In the genomic region with DNA sequence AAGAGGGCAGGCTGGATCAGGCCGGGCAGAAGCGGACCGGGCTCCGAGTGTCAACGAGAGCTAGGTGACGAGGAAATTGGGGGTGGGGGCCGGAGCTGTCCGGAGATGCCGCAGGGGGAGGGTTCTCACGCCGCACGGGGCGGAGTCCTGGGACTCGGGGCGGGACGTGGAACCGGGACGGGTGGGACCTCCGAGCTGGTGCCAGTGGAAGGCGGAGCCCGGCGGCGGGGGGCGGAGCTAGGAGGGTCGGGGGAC, we compare ENCODE assay signal across 6 cellular contexts. TPM values are rescaled to one million over a fixed set of nuclear protein-coding genes. Genes with fewer than 3 reads are reported as not detected.
A peak's percentile ranks its signal among the peaks of the same experiment; 100 is the strongest.
DNase-seq lines count a peak whose midpoint lies in the region; TF ChIP-seq lines count a peak whose summit lies in the region.

No MANE protein-coding gene starts in this region.

- H3K27ac ChIP-seq in osteoblast (ENCODE audit: low read depth, low read length), result peak overlapping the region; percentile 96

- H3K9me3 ChIP-seq in osteoblast (ENCODE audit: low read depth, low read length), result no peaks in the 10 kb centered on the region

- H3K4me3 ChIP-seq in cardiac fibroblast (replicated peaks in 1 of 2; ENCODE audit: low read depth in 2 of 2, low read length in 2 of 2) (peak overlapping the region; percentile 66 to 78), osteoblast (ENCODE audit: insufficient read depth, low read length) (peak overlapping the region; percentile 87)

- peaks cover 20% of the 10 kb centered on the region for H3K36me3 ChIP-seq in osteoblast (ENCODE audit: insufficient read depth, low read length)

- peaks cover 40% of the 10 kb centered on the region for H3K79me2 ChIP-seq in osteoblast (ENCODE audit: insufficient read depth, low read length)

- peaks cover 9% of the 10 kb centered on the region for H4K20me1 ChIP-seq in osteoblast (ENCODE audit: insufficient read depth, low read length)

- DNase-seq in T-helper 1 cell (no peak), cardiac fibroblast (ENCODE audit: low read depth in 2 of 2) (peak in 1 of 2 donors; percentile 100), osteoblast (ENCODE audit: insufficient read length, low spot score, missing footprints) (no peak), NCI-H1417 (lab: John Stamatoyannopoulos, UW) (no peak), dermis blood vessel endothelial cell (no peak)

- peak overlapping the region; percentile 91 for H3K4me2 ChIP-seq in osteoblast (ENCODE audit: insufficient read depth, low read length)

- TF ChIP-seq CTCF in cardiac fibroblast (IDR thresholded peaks at IDR 0.05; ENCODE audit: low read depth, low read length) (no peak), osteoblast (IDR thresholded peaks at IDR 0.05; ENCODE audit: extremely low read depth, low read depth, low read length) (no peak)

- no peaks in the 10 kb centered on the region for H3K9me3 Mint-ChIP-seq in T-helper 1 cell treated with Interleukin-12 subunit alpha and Interleukin-12 subunit beta and Interleukin-4 antibody, amounts not matched to agents 30 μg/mL and 1 μg/mL, for 36 hours

- peaks cover 29% of the 10 kb centered on the region for H3K4me1 ChIP-seq in osteoblast (ENCODE audit: insufficient read depth, low read length)

- peak overlapping the region; percentile 70 for H2AFZ ChIP-seq in osteoblast (ENCODE audit: low read length)

- H3K36me3 Mint-ChIP-seq in T-helper 1 cell treated with Interleukin-12 subunit alpha and Interleukin-12 subunit beta and Interleukin-4 antibody, amounts not matched to agents 30 μg/mL and 1 μg/mL, for 36 hours (ENCODE audit: low read depth), result peaks cover 11% of the 10 kb centered on the region

- peaks cover 24% of the 10 kb centered on the region for H3K4me1 Mint-ChIP-seq in T-helper 1 cell treated with Interleukin-12 subunit alpha and Interleukin-12 subunit beta and Interleukin-4 antibody, amounts not matched to agents 30 μg/mL and 1 μg/mL, for 36 hours (ENCODE audit: low read depth)

- no peaks in the 10 kb centered on the region for H3K27me3 Mint-ChIP-seq in T-helper 1 cell treated with Interleukin-12 subunit alpha and Interleukin-12 subunit beta and Interleukin-4 antibody, amounts not matched to agents 30 μg/mL and 1 μg/mL, for 36 hours (ENCODE audit: low read depth)

- H3K4me3 Mint-ChIP-seq in T-helper 1 cell treated with Interleukin-12 subunit alpha and Interleukin-12 subunit beta and Interleukin-4 antibody, amounts not matched to agents 30 μg/mL and 1 μg/mL, for 36 hours, result peak overlapping the region; percentile 95

- H3K27ac Mint-ChIP-seq in T-helper 1 cell treated with Interleukin-12 subunit alpha and Interleukin-12 subunit beta and Interleukin-4 antibody, amounts not matched to agents 30 μg/mL and 1 μg/mL, for 36 hours, result peak overlapping the region; percentile 97

- no peaks in the 10 kb centered on the region for H3K27me3 ChIP-seq in osteoblast (ENCODE audit: insufficient read depth, low read length)

RNA-seq across cellular contexts. Expression of a gene that starts 0.2 kb away (rescaled TPM):
- 31.1 and 32.7 TPM in 2 replicates for total RNA-seq in osteoblast
- total RNA-seq in dermis blood vessel endothelial cell, result 43.9 and 45.6 TPM in 2 replicates

RNA-seq across cellular contexts. Expression of a gene that starts 5.6 kb away (rescaled TPM):
- total RNA-seq in osteoblast (136 and 139 TPM in 2 replicates), dermis blood vessel endothelial cell (238 and 297 TPM in 2 replicates)

RNA-seq across cellular contexts. Expression of a gene that starts 6.7 kb away (rescaled TPM):
- total RNA-seq in osteoblast (37.6 and 41.5 TPM in 2 replicates), dermis blood vessel endothelial cell (20.4 and 23.1 TPM in 2 replicates)

RNA-seq across cellular contexts. Expression of a gene that starts 10.2 kb away (rescaled TPM):
- total RNA-seq in osteoblast, result 25.3 and 25.6 TPM in 2 replicates
- total RNA-seq in dermis blood vessel endothelial cell, result 37.8 and 54.6 TPM in 2 replicates

RNA-seq across cellular contexts. Expression of a gene that starts 10.8 kb away (rescaled TPM):
- total RNA-seq in osteoblast (8.0 and 9.8 TPM in 2 replicates), dermis blood vessel endothelial cell (7.0 and 17.4 TPM in 2 replicates)
